8 cellular contexts compared by ENCODE assay signal in the genomic region with DNA sequence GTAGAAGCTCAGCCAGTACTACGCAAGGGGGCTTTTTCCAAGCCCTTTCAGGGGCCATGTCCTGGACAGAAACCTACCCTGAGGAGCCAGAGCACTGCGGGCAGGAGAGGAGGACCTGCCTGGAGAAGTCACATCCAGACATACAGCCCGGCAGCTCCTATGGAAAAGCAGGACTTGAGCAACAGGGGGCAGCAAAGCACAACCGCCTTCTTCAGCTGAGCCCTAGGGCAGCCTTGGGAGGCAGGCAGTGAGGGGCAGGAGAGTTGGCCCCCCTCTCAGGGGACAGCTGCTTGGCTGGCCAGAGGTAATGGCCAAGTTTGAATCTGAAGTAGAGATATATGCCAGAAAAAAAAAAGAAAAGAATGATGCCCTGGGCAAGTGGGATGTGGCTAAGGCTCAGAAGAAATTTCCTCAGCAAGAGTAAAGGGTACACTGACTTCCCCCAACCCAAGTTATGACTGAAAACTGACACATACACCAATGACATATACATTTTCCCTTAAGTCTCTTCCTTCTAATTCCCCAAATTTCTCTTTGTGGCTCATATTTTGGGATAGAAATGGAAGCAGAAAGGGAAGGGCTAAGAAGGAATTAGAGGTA. TPM values are rescaled to one million over a fixed set of nuclear protein-coding genes. Genes with fewer than 3 reads are reported as not detected.
DNase-seq lines count a peak whose midpoint lies in the region; ATAC-seq and TF ChIP-seq lines count a peak whose summit lies in the region.

No MANE protein-coding gene starts in this region.

- peak; percentile 69 for DNase-seq in GM10266 (ENCODE audit: extremely low spot score)
- peak; percentile 82 for DNase-seq in Karpas-422
- peak; percentile 68 for DNase-seq in UCSD-AML1 (lab: John Stamatoyannopoulos, UW; ENCODE audit: unreplicated experiment)
- DNase-seq in globus pallidus (ENCODE audit: low spot score): peak; percentile 83
- no peak for DNase-seq in KG1 (lab: John Stamatoyannopoulos, UW)

- no peak overlapping the region for H3K27ac ChIP-seq in ACC112 (ENCODE audit: low read depth, low read length)
- no peak overlapping the region for H3K27ac ChIP-seq in Karpas-422 (ENCODE audit: low read length)
- no peak overlapping the region for H3K27ac ChIP-seq in parathyroid adenoma

- H3K9me2 ChIP-seq in Karpas-422 (replicated peaks; ENCODE audit: insufficient read depth, low read length): no peaks in the 10 kb centered on the region

- H4K20me1 ChIP-seq in Karpas-422 (ENCODE audit: insufficient read depth, low read depth, low read length): no peaks in the 10 kb centered on the region

- no peak overlapping the region for H3K9ac ChIP-seq in Karpas-422 (ENCODE audit: low read length)
- H3K9ac ChIP-seq in parathyroid adenoma: no peak overlapping the region

- H3K36me3 ChIP-seq in ACC112 (ENCODE audit: insufficient read depth, low read length) (no peaks in the 10 kb centered on the region), Karpas-422 (ENCODE audit: insufficient read depth, low read length) (no peaks in the 10 kb centered on the region), parathyroid adenoma (ENCODE audit: control insufficient read depth, insufficient read depth, low read length) (no peaks in the 10 kb centered on the region)

- H3K4me2 ChIP-seq in Karpas-422 (ENCODE audit: low read depth, low read length, poor library complexity, severe bottlenecking) (no peak overlapping the region), parathyroid adenoma (ENCODE audit: low read length) (no peak overlapping the region)

- TF ChIP-seq CTCF in GM10266 (IDR thresholded peaks at IDR 0.05; ENCODE audit: control insufficient read depth, insufficient read depth, low read depth, missing control alignments) (peak; percentile 80), parathyroid adenoma (IDR thresholded peaks at IDR 0.05) (peak; percentile 23)

- H3K27me3 ChIP-seq in ACC112 (ENCODE audit: insufficient read depth, low read length): peaks cover 6% of the 10 kb centered on the region
- H3K27me3 ChIP-seq in Karpas-422 (ENCODE audit: low read length): no peaks in the 10 kb centered on the region; the same call in 1 of the 2 replicates
- H3K27me3 ChIP-seq in parathyroid adenoma (ENCODE audit: control insufficient read depth, insufficient read depth, low read length): no peaks in the 10 kb centered on the region

- no peak overlapping the region for H3K4me3 ChIP-seq in ACC112 (ENCODE audit: low read depth, low read length)
- no peak overlapping the region for H3K4me3 ChIP-seq in Karpas-422 (ENCODE audit: low read length)
- H3K4me3 ChIP-seq in parathyroid adenoma (ENCODE audit: low read depth, low read length): no peak overlapping the region

- H3K4me1 ChIP-seq in ACC112 (ENCODE audit: control insufficient read depth, insufficient read depth, low read length, unreplicated experiment) (no peaks in the 10 kb centered on the region), Karpas-422 (ENCODE audit: low read length) (peaks cover 25% of the 10 kb centered on the region), parathyroid adenoma (no peaks in the 10 kb centered on the region)

- H3K9me3 ChIP-seq in Karpas-422 (ENCODE audit: low read length): no peaks in the 10 kb centered on the region
- H3K9me3 ChIP-seq in parathyroid adenoma (ENCODE audit: control insufficient read depth, low read length): no peaks in the 10 kb centered on the region

- no peak for ATAC-seq in HG03571 (IDR thresholded peaks at IDR 0.05; ENCODE audit: unreplicated experiment)

- H3K79me2 ChIP-seq in ACC112 (ENCODE audit: control insufficient read depth, insufficient read depth, low read length, unreplicated experiment) (no peaks in the 10 kb centered on the region), Karpas-422 (ENCODE audit: low read length) (no peaks in the 10 kb centered on the region), parathyroid adenoma (no peaks in the 10 kb centered on the region)

- H2AFZ ChIP-seq in ACC112 (ENCODE audit: low read length, unreplicated experiment) (peak overlapping the region; percentile 62), Karpas-422 (ENCODE audit: low read length) (no peak overlapping the region), parathyroid adenoma (no peak overlapping the region)

RNA-seq across cellular contexts. Expression of a gene that starts 56.9 kb away (rescaled TPM):
- 2.2 and 2.4 TPM in 2 replicates for total RNA-seq in Karpas-422 (2014; rRNA removed; shearing (Covaris generic); ENCODE audit: low replicate concordance)

RNA-seq across cellular contexts. Expression of a gene that starts 60.0 kb away (rescaled TPM):
- not detected in 2 replicates for total RNA-seq in Karpas-422 (2014; rRNA removed; shearing (Covaris generic); ENCODE audit: low replicate concordance)
